Comparison of ENCODE assay signal across 20 cellular contexts in genomic region chr4:172809998-172810397, GRCh38.
DNase-seq lines count a peak whose midpoint lies in the region; ATAC-seq and TF ChIP-seq lines count a peak whose summit lies in the region.
"Had no signal": no experiment of that assay in that cellular context is flagged by ENCODE, and none has a peak within 500 bp of the region (broad histone marks: within the 10 kb centered on the region; RNA-seq: fewer than 3 reads in every experiment).

No MANE protein-coding gene starts in this region.

- no peaks in the 10 kb centered on the region for H3K9me3 Mint-ChIP-seq in glutamatergic neuron (ENCODE audit: unreplicated experiment)
- H3K9me3 Mint-ChIP-seq: HFFc6; stimulated activated naive CD8-positive, alpha-beta T cell treated with anti-CD3 and anti-CD28 coated beads, Interleukin-15, Interleukin-2, amounts not matched to agents 100 ng/mL and 50 ng/mL, for 24 hours had no signal

- peaks cover 9% of the 10 kb centered on the region for H3K4me1 Mint-ChIP-seq in glutamatergic neuron (ENCODE audit: low read depth, unreplicated experiment)
- H3K4me1 Mint-ChIP-seq: CD4-positive, CD25-positive, alpha-beta regulatory T cell; naive thymus-derived CD8-positive, alpha-beta T cell had no signal

- H3K27ac Mint-ChIP-seq in glutamatergic neuron (ENCODE audit: unreplicated experiment) = no peak overlapping the region
- H3K27ac Mint-ChIP-seq: HFFc6; naive thymus-derived CD8-positive, alpha-beta T cell; stimulated activated naive CD8-positive, alpha-beta T cell treated with anti-CD3 and anti-CD28 coated beads, Interleukin-15, Interleukin-2, amounts not matched to agents 100 ng/mL and 50 ng/mL, for 24 hours had no signal

- in situ Hi-C loops in ACHN (cut with HindIII; ENCODE audit: low pct_ligation_motif_present, low pct_unique_long_range_greater_than_20kb, low sequenced_read_pairs) = no loop called here

- no peak for TF ChIP-seq CTCF in glutamatergic neuron (IDR thresholded peaks at IDR 0.05; ENCODE audit: partially characterized antibody, unreplicated experiment)

- ATAC-seq in GM18508 (IDR thresholded peaks at IDR 0.05; ENCODE audit: insufficient read depth, unreplicated experiment) (peak; percentile 26), GM19468 (IDR thresholded peaks at IDR 0.05; ENCODE audit: extremely low read depth, unreplicated experiment) (peak; percentile 57), HG02973 (IDR thresholded peaks at IDR 0.05; ENCODE audit: unreplicated experiment) (peak; percentile 44)
- ATAC-seq: naive thymus-derived CD8-positive, alpha-beta T cell; upper lobe of right lung had no signal

- peak; percentile 4 for DNase-seq in NCI-H524 treated with DMSO at 0.1 percent for 48 hours (lab: John Stamatoyannopoulos, UW)
- DNase-seq in ACHN = no peak
- no peak for DNase-seq in T1000 (lab: John Stamatoyannopoulos, UW)
- DNase-seq in glutamatergic neuron = no peak
- no peak for DNase-seq in AG08395 (ENCODE audit: low spot score)
- DNase-seq: activated CD4-positive, alpha-beta T cell treated with anti-CD3 and anti-CD28 coated beads for 48 hours; activated gamma-delta T cell; CD4-positive, CD25-positive, alpha-beta regulatory T cell; DMS79; foreskin fibroblast; HFFc6; kidney glomerular epithelial cell; naive thymus-derived CD8-positive, alpha-beta T cell; NCI-H1436; stimulated activated CD4-positive, alpha-beta T cell treated with anti-CD3 and anti-CD28 coated beads, Interleukin-1b, Interleukin-23, amount 100 ng/mL, for 48 hours; upper lobe of right lung had no signal

- no peaks in the 10 kb centered on the region for H3K36me3 Mint-ChIP-seq in glutamatergic neuron (ENCODE audit: unreplicated experiment)
- H3K36me3 Mint-ChIP-seq: CD4-positive, CD25-positive, alpha-beta regulatory T cell; naive thymus-derived CD8-positive, alpha-beta T cell had no signal

- H3K4me3 Mint-ChIP-seq in glutamatergic neuron (ENCODE audit: unreplicated experiment) = no peak overlapping the region
- H3K4me3 Mint-ChIP-seq: CD4-positive, CD25-positive, alpha-beta regulatory T cell; HFFc6; naive thymus-derived CD8-positive, alpha-beta T cell; stimulated activated naive CD8-positive, alpha-beta T cell treated with anti-CD3 and anti-CD28 coated beads, Interleukin-15, Interleukin-2, amounts not matched to agents 100 ng/mL and 50 ng/mL, for 24 hours had no signal

- no peaks in the 10 kb centered on the region for H3K27me3 Mint-ChIP-seq in glutamatergic neuron (ENCODE audit: unreplicated experiment)
- H3K27me3 Mint-ChIP-seq: CD4-positive, CD25-positive, alpha-beta regulatory T cell; stimulated activated naive CD8-positive, alpha-beta T cell treated with anti-CD3 and anti-CD28 coated beads, Interleukin-15, Interleukin-2, amounts not matched to agents 100 ng/mL and 50 ng/mL, for 24 hours had no signal
